Comparison of ENCODE assay signal across 9 cellular contexts in the genomic region with DNA sequence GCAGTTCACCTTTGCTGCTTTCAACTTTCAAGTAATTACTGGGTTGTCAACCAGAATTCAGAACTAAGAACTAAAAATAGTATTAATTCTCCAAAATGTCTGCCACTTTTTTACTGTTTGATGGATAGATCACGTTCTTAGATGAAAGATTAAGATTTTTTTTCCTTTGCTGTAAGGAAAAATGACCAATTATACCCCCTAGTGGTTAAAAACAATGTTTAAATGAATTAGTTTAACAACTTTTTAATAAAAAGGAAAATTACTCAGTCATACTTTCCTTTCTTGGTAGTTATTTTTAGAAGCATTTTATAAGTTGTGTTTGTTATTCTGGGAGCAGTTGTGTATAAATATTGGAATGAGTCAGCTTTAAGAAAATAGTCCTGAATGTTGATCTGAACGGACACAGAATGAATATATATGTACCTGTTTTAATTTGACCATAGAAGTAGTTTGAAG. TPM values are rescaled to one million over a fixed set of nuclear protein-coding genes. Genes with fewer than 3 reads are reported as not detected.
DNase-seq lines count a peak whose midpoint lies in the region; ATAC-seq and TF ChIP-seq lines count a peak whose summit lies in the region.
"Had no signal": no experiment of that assay in that cellular context is flagged by ENCODE, and none has a peak within 500 bp of the region (broad histone marks: within the 10 kb centered on the region; RNA-seq: fewer than 3 reads in every experiment).

No MANE protein-coding gene starts in this region.

- no peak overlapping the region for H3K27ac Mint-ChIP-seq in progenitor cell of endocrine pancreas

- TF ChIP-seq CTCF in NB4 (IDR thresholded peaks at IDR 0.05; ENCODE audit: low read depth, low read length) (no peak), progenitor cell of endocrine pancreas (IDR thresholded peaks at IDR 0.05; ENCODE audit: unreplicated experiment) (peak; percentile 59)

- ATAC-seq in GM18868 (IDR thresholded peaks at IDR 0.05; ENCODE audit: unreplicated experiment) (no peak), GM18498 (IDR thresholded peaks at IDR 0.05; ENCODE audit: unreplicated experiment) (no peak)

- TF ChIP-seq POLR2A in NB4 (IDR thresholded peaks at IDR 0.05; ENCODE audit: extremely low read depth, insufficient read length) = no peak

- H3K36me3 Mint-ChIP-seq in progenitor cell of endocrine pancreas (ENCODE audit: insufficient read depth) = peaks cover 27% of the 10 kb centered on the region

- peaks cover 18% of the 10 kb centered on the region for H3K4me1 Mint-ChIP-seq in progenitor cell of endocrine pancreas (ENCODE audit: low read depth)

- H3K9me3 Mint-ChIP-seq in progenitor cell of endocrine pancreas (ENCODE audit: low read depth) = peaks cover 12% of the 10 kb centered on the region

- DNase-seq in EL = peak; percentile 11
- peak; percentile 37 for DNase-seq in NB4 (ENCODE audit: low read depth)
- peak; percentile 28 for DNase-seq in dedifferentiated amniotic fluid mesenchymal stem cell (ENCODE audit: extremely low spot score)
- no peak for DNase-seq in progenitor cell of endocrine pancreas (ENCODE audit: low spot score, unreplicated experiment)
- no peak for DNase-seq in cerebellar nuclear complex (lab: John Stamatoyannopoulos, UW)
- no peak for DNase-seq in NCI-H446 treated with DMSO at 0.1 percent for 48 hours (lab: John Stamatoyannopoulos, UW)
- DNase-seq: H7 had no signal

- no peaks in the 10 kb centered on the region for H3K27me3 Mint-ChIP-seq in progenitor cell of endocrine pancreas

- peak overlapping the region; percentile 26 for H3K4me3 ChIP-seq in NB4 (ENCODE audit: low read depth, low read length)

- no peak overlapping the region for H3K4me3 Mint-ChIP-seq in progenitor cell of endocrine pancreas (ENCODE audit: low read depth)

RNA-seq across cellular contexts. Expression of a gene that starts 4.6 kb away (rescaled TPM):
- total RNA-seq in progenitor cell of endocrine pancreas = 109 and 112 TPM in 2 replicates

Comparison
In these comparisons a context has a peak if more than half of its experiments do, and no peak if none do; other contexts are left out.
1. DNase-seq: peak in EL (single experiment), NB4 (single experiment) and dedifferentiated amniotic fluid mesenchymal stem cell (single experiment); none in progenitor cell of endocrine pancreas (single experiment), cerebellar nuclear complex (0 of 2) and NCI-H446 treated with DMSO at 0.1 percent for 48 hours (single experiment).